15 cellular contexts compared by ENCODE assay signal in the genomic region with DNA sequence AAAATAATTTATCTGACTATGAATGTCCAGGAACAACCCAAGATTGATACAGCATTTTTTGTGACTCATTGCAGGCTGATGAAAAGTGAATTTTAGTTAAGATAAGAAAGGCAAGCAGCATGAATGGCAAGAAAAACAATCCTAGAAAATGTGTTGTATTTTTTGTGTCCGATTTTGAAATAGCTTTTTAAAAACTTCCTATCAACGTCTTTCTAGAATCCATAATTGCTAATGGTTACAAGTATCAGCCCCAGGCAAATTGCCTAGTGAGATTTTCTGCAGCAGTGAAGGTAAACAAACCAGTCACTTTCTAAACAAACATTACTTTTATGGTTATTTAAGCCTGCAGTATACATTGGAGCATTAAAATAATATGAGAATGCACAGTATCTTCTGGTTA.
A peak's percentile ranks its signal among the peaks of the same experiment; 100 is the strongest.
DNase-seq lines count a peak whose midpoint lies in the region; FAIRE-seq and TF ChIP-seq lines count a peak whose summit lies in the region.
"Had no signal": no experiment of that assay in that cellular context is flagged by ENCODE, and none has a peak within 500 bp of the region (broad histone marks: within the 10 kb centered on the region; RNA-seq: fewer than 3 reads in every experiment).

No MANE protein-coding gene starts in this region.

- no peak for TF ChIP-seq CTCF in bronchial epithelial cell (IDR thresholded peaks at IDR 0.05; ENCODE audit: insufficient read depth, low read length, severe bottlenecking)

- H3K27ac ChIP-seq in neuronal stem cell (replicated peaks; ENCODE audit: low read length) = no peak overlapping the region
- H3K27ac ChIP-seq: gastroesophageal sphincter, upper lobe of right lung had no signal

- H4K91ac ChIP-seq in neuronal stem cell (ENCODE audit: low read depth, low read length, poor library complexity) = no peak overlapping the region

- H4K8ac ChIP-seq in neuronal stem cell (ENCODE audit: low read depth, low read length) = no peak overlapping the region

- no peak overlapping the region for H3K18ac ChIP-seq in neuronal stem cell (ENCODE audit: low read length)

- H3K4ac ChIP-seq in neuronal stem cell (ENCODE audit: low read length) = no peak overlapping the region

- DNase-seq in SIG-M5 treated with dmso at 0.1 percent for 504 hours (lab: John Stamatoyannopoulos, UW; ENCODE audit: unreplicated experiment) (peak; percentile 38), SIG-M5 (lab: John Stamatoyannopoulos, UW) (no peak), NCI-H2081 treated with DMSO at 0.1 percent for 48 hours (lab: John Stamatoyannopoulos, UW) (peak; percentile 82), bronchial epithelial cell (ENCODE audit: low read depth) (peak; percentile 73), renal cortical epithelial cell (ENCODE audit: low read depth) (peak; percentile 53), CD1c-positive myeloid dendritic cell (ENCODE audit: extremely low spot score) (no peak), globus pallidus (ENCODE audit: low spot score) (no peak), neuronal stem cell (ENCODE audit: low spot score) (no peak)
- DNase-seq: activated CD4-positive, alpha-beta T cell treated with anti-CD3 and anti-CD28 coated beads for 48 hours; activated T-cell treated with anti-CD3 and anti-CD28 coated beads, Interleukin-2, amount 50 U/mL, for 72 hours; dorsolateral prefrontal cortex; NCI-H2171; T-helper 17 cell; upper lobe of right lung had no signal

- no peak for FAIRE-seq in bronchial epithelial cell (lab: Jason Lieb, UNC)

- WGBS in neuronal stem cell (ENCODE audit: extremely low coverage in 2 of 2, insufficient read length in 2 of 2, insufficient replicate concordance in 1 of 2), 2 donors = no CpG with 5 or more reads among the region's 2 CpGs

- H2BK15ac ChIP-seq in neuronal stem cell (ENCODE audit: low read length) = no peak overlapping the region

- H3K79me1 ChIP-seq in neuronal stem cell (ENCODE audit: low read depth, low read length) = no peaks in the 10 kb centered on the region

- H3K14ac ChIP-seq in neuronal stem cell (ENCODE audit: low read length) = no peak overlapping the region

- no peaks in the 10 kb centered on the region for H3K27me3 ChIP-seq in bronchial epithelial cell (ENCODE audit: control insufficient read depth, insufficient read depth, low read length)
- H3K27me3 ChIP-seq in neuronal stem cell (ENCODE audit: control insufficient read depth in 3 of 3, insufficient read depth in 3 of 3, low read depth in 1 of 3, low read length in 3 of 3) = no peaks in the 10 kb centered on the region
- H3K27me3 ChIP-seq: dorsolateral prefrontal cortex, gastroesophageal sphincter, upper lobe of right lung had no signal

- no peak overlapping the region for H3K9ac ChIP-seq in neuronal stem cell (ENCODE audit: low read depth, low read length, poor library complexity)

- no peaks in the 10 kb centered on the region for H3K4me1 ChIP-seq in neuronal stem cell (ENCODE audit: control insufficient read depth in 2 of 2, insufficient read depth in 1 of 2, low read depth in 1 of 2, low read length in 2 of 2)
- H3K4me1 ChIP-seq: gastroesophageal sphincter had no signal

- H3K4me3 ChIP-seq in bronchial epithelial cell (ENCODE audit: low read depth, low read length) (no peak overlapping the region), neuronal stem cell (ENCODE audit: low read length in 2 of 2) (no peak overlapping the region)
- H3K4me3 ChIP-seq: gastroesophageal sphincter, upper lobe of right lung had no signal

- no peak overlapping the region for H3K23ac ChIP-seq in neuronal stem cell (ENCODE audit: low read depth, low read length, poor library complexity)

- no peak overlapping the region for H2AK5ac ChIP-seq in neuronal stem cell (ENCODE audit: low read depth, low read length)

- no peaks in the 10 kb centered on the region for H3K36me3 ChIP-seq in bronchial epithelial cell (ENCODE audit: control insufficient read depth, insufficient read depth, low read length)
- peaks cover 0 to 42% of the 10 kb centered on the region in 2 donors for H3K36me3 ChIP-seq in neuronal stem cell (replicated peaks in 1 of 2; ENCODE audit: control insufficient read depth in 2 of 2, insufficient read depth in 2 of 2, low read length in 2 of 2)
- H3K36me3 ChIP-seq: gastroesophageal sphincter, upper lobe of right lung had no signal

- no peaks in the 10 kb centered on the region for H3K9me3 ChIP-seq in neuronal stem cell (replicated peaks in 1 of 2; ENCODE audit: control insufficient read depth in 2 of 2, insufficient read depth in 1 of 2, low read depth in 1 of 2, low read length in 2 of 2)
- H3K9me3 ChIP-seq: gastroesophageal sphincter, upper lobe of right lung had no signal

- no peak overlapping the region for H2BK120ac ChIP-seq in neuronal stem cell (ENCODE audit: low read depth, low read length)

- H2BK12ac ChIP-seq in neuronal stem cell (ENCODE audit: low read length) = no peak overlapping the region

- H3K4me2 ChIP-seq in neuronal stem cell (ENCODE audit: insufficient read depth, low read length, poor library complexity, severe bottlenecking) = no peak overlapping the region

- H2BK5ac ChIP-seq in neuronal stem cell (ENCODE audit: low read length) = no peak overlapping the region

- H2AFZ ChIP-seq in neuronal stem cell (ENCODE audit: low read length) = no peak overlapping the region

Comparison
In these comparisons a context has a peak if more than half of its experiments do, and no peak if none do; other contexts are left out.
1. DNase-seq: peak in SIG-M5 treated with dmso at 0.1 percent for 504 hours (single experiment), NCI-H2081 treated with DMSO at 0.1 percent for 48 hours (single experiment), bronchial epithelial cell (single experiment) and renal cortical epithelial cell (single experiment); none in SIG-M5 (single experiment), CD1c-positive myeloid dendritic cell (single experiment), globus pallidus (single experiment) and neuronal stem cell (single experiment).